Comparison of ENCODE assay signal across 14 cellular contexts in genomic region chrX:134544614-134545255, GRCh38.
A peak's percentile ranks its signal among the peaks of the same experiment; 100 is the strongest.
DNase-seq lines count a peak whose midpoint lies in the region; TF ChIP-seq lines count a peak whose summit lies in the region.
"Had no signal": no experiment of that assay in that cellular context is flagged by ENCODE, and none has a peak within 500 bp of the region (broad histone marks: within the 10 kb centered on the region; RNA-seq: fewer than 3 reads in every experiment).

No MANE protein-coding gene starts in this region.

- H3K56ac ChIP-seq in mesendoderm (ENCODE audit: low read length) = peak overlapping the region; percentile 74

- no peaks in the 10 kb centered on the region for H3K9me3 ChIP-seq in ectodermal cell (ENCODE audit: control insufficient read depth, low read length)
- H3K9me3 ChIP-seq in transverse colon = no peaks in the 10 kb centered on the region
- H3K9me3 ChIP-seq in osteoblast (ENCODE audit: low read depth, low read length) = no peaks in the 10 kb centered on the region
- H3K9me3 ChIP-seq: prostate gland had no signal

- peak overlapping the region; percentile 61 for H3K9ac ChIP-seq in mesendoderm (ENCODE audit: low read length)

- no peak for DNase-seq in activated CD4-positive, alpha-beta T cell treated with anti-CD3 and anti-CD28 coated beads, Interleukin-2, amount 10 ng/mL, durations not matched to agents 24 days and 14 days
- DNase-seq in activated CD4-positive, alpha-beta T cell treated with anti-CD3 and anti-CD28 coated beads, Interleukin-2, amount 50 U/mL, for 1 hour = no peak
- DNase-seq in mesendoderm (peak; percentile 39), transverse colon (peak; percentile 18), osteoblast (ENCODE audit: insufficient read length, low spot score, missing footprints) (no peak), UCSD-AML1 (lab: John Stamatoyannopoulos, UW; ENCODE audit: unreplicated experiment) (no peak), COLO829 (ENCODE audit: low spot score) (no peak)
- DNase-seq: ACHN; activated T-cell treated with anti-CD3 and anti-CD28 coated beads, Interleukin-2, amount 50 U/mL, for 1 hour; NCI-H82; T1000 had no signal

- H2AK5ac ChIP-seq in mesendoderm (ENCODE audit: low read length) = no peak overlapping the region

- H4K20me1 ChIP-seq in osteoblast (ENCODE audit: insufficient read depth, low read length) = no peaks in the 10 kb centered on the region

- in situ Hi-C loops in transverse colon (cut with MboI; ENCODE audit: low pct_ligation_motif_present in 1 of 4, low pct_unique_long_range_greater_than_20kb in 1 of 4, low sequenced_read_pairs in 3 of 4) = no loop called here

- 51 to 61% methylated on average over 49 of the region's 49 CpGs for WGBS in ectodermal cell, 2 experiments
- WGBS in mesendoderm (ENCODE audit: extremely low coverage, insufficient coverage, low lambda C conversion rate) = no CpG with 5 or more reads among the region's 49 CpGs
- WGBS in transverse colon (ENCODE audit: low coverage in 1 of 2), 2 donors = 37% methylated on average over 48 of the region's 49 CpGs; no CpG with 5 or more reads in 1 of the 2 donors

- H3K4ac ChIP-seq in mesendoderm (ENCODE audit: low read depth, low read length) = peak overlapping the region; percentile 55

- H3K27me3 Mint-ChIP-seq in activated CD4-positive, alpha-beta T cell treated with anti-CD3 and anti-CD28 coated beads, Interleukin-2, amount 10 ng/mL, durations not matched to agents 24 days and 14 days = peaks cover 1% of the 10 kb centered on the region

- H2BK5ac ChIP-seq in mesendoderm (ENCODE audit: low read length) = no peak overlapping the region

- no peaks in the 10 kb centered on the region for H3K4me1 ChIP-seq in ectodermal cell (ENCODE audit: control insufficient read depth, insufficient read depth, low read length)
- H3K4me1 ChIP-seq in mesendoderm (ENCODE audit: control insufficient read depth, low read depth, low read length) = no peaks in the 10 kb centered on the region
- H3K4me1 ChIP-seq in transverse colon = peaks cover 0 to 21% (median 9%) of the 10 kb centered on the region in 4 donors
- H3K4me1 ChIP-seq in osteoblast (ENCODE audit: insufficient read depth, low read length) = peaks cover 14% of the 10 kb centered on the region
- H3K4me1 ChIP-seq: prostate gland had no signal

- no peak overlapping the region for H2AFZ ChIP-seq in osteoblast (ENCODE audit: low read length)

- H3K27ac Mint-ChIP-seq in activated CD4-positive, alpha-beta T cell treated with anti-CD3 and anti-CD28 coated beads, Interleukin-2, amount 10 ng/mL, durations not matched to agents 24 days and 14 days = no peak overlapping the region
- H3K27ac Mint-ChIP-seq: IgD-negative memory B cell had no signal

- TF ChIP-seq POLR2A in transverse colon (IDR thresholded peaks at IDR 0.05) = no peak

- H3K79me1 ChIP-seq in mesendoderm (ENCODE audit: low read length) = no peaks in the 10 kb centered on the region

- no peak for TF ChIP-seq EP300 in transverse colon (IDR thresholded peaks at IDR 0.05; ENCODE audit: low read depth)

- H3K23ac ChIP-seq in mesendoderm (ENCODE audit: low read length) = no peak overlapping the region

- H4K8ac ChIP-seq in mesendoderm (ENCODE audit: low read depth, low read length) = no peak overlapping the region

- H3K36me3 ChIP-seq in ectodermal cell (ENCODE audit: control insufficient read depth, insufficient read depth, low read length) (no peaks in the 10 kb centered on the region), mesendoderm (ENCODE audit: control insufficient read depth, insufficient read depth, low read length) (no peaks in the 10 kb centered on the region), transverse colon (no peaks in the 10 kb centered on the region), osteoblast (ENCODE audit: insufficient read depth, low read length) (peaks cover 15% of the 10 kb centered on the region)
- H3K36me3 ChIP-seq: prostate gland had no signal

- H3K27me3 ChIP-seq in ectodermal cell (ENCODE audit: control insufficient read depth, insufficient read depth, low read length, poor library complexity, severe bottlenecking) (peaks cover 54% of the 10 kb centered on the region), mesendoderm (ENCODE audit: insufficient read depth, low read length, poor library complexity) (peaks cover 4% of the 10 kb centered on the region), transverse colon (peaks cover 66% of the 10 kb centered on the region), osteoblast (ENCODE audit: insufficient read depth, low read length) (no peaks in the 10 kb centered on the region)

- H3K4me2 ChIP-seq in mesendoderm (ENCODE audit: low read length) = peak overlapping the region; percentile 34
- no peak overlapping the region for H3K4me2 ChIP-seq in osteoblast (ENCODE audit: insufficient read depth, low read length)

- peak overlapping the region; percentile 27 for H3K4me3 ChIP-seq in ectodermal cell (ENCODE audit: insufficient read depth, low read depth, low read length)
- H3K4me3 ChIP-seq in mesendoderm (ENCODE audit: low read length) = peak overlapping the region; percentile 9
- peak overlapping the region in 2 of 4 donors; percentile 13 to 42 for H3K4me3 ChIP-seq in transverse colon
- H3K4me3 ChIP-seq in osteoblast (ENCODE audit: insufficient read depth, low read length) = no peak overlapping the region
- H3K4me3 ChIP-seq: prostate gland had no signal

- intact Hi-C loops in activated CD4-positive, alpha-beta T cell treated with anti-CD3 and anti-CD28 coated beads, Interleukin-2, amount 10 ng/mL, durations not matched to agents 24 days and 14 days (cut with micrococcal nuclease) = no loop called here
- intact Hi-C loops in transverse colon (cut with DNase I; ENCODE audit: low total_unique reads) = no loop called here

- peak overlapping the region; percentile 55 for H2BK120ac ChIP-seq in mesendoderm (ENCODE audit: low read depth, low read length)

- H4K5ac ChIP-seq in mesendoderm (ENCODE audit: low read length) = no peak overlapping the region

- no peak overlapping the region for H2BK15ac ChIP-seq in mesendoderm (replicated peaks; ENCODE audit: low read depth)

- H3K36me3 Mint-ChIP-seq in activated CD4-positive, alpha-beta T cell treated with anti-CD3 and anti-CD28 coated beads, Interleukin-2, amount 10 ng/mL, durations not matched to agents 24 days and 14 days (ENCODE audit: low read depth) = peaks cover 9% of the 10 kb centered on the region
- H3K36me3 Mint-ChIP-seq: IgD-negative memory B cell had no signal

- H3K4me1 Mint-ChIP-seq in activated CD4-positive, alpha-beta T cell treated with anti-CD3 and anti-CD28 coated beads, Interleukin-2, amount 10 ng/mL, durations not matched to agents 24 days and 14 days = peaks cover 17% of the 10 kb centered on the region

- H3K79me2 ChIP-seq in mesendoderm (ENCODE audit: control insufficient read depth, insufficient read depth, low read length) (no peaks in the 10 kb centered on the region), osteoblast (ENCODE audit: insufficient read depth, low read length) (peaks cover 19% of the 10 kb centered on the region)

- peak overlapping the region; percentile 43 for H3K4me3 Mint-ChIP-seq in activated CD4-positive, alpha-beta T cell treated with anti-CD3 and anti-CD28 coated beads, Interleukin-2, amount 10 ng/mL, durations not matched to agents 24 days and 14 days

- TF ChIP-seq CTCF in transverse colon (IDR thresholded peaks at IDR 0.05) (no peak), osteoblast (IDR thresholded peaks at IDR 0.05; ENCODE audit: extremely low read depth, low read depth, low read length) (no peak)

- H3K9me3 Mint-ChIP-seq in activated CD4-positive, alpha-beta T cell treated with anti-CD3 and anti-CD28 coated beads, Interleukin-2, amount 10 ng/mL, durations not matched to agents 24 days and 14 days = no peaks in the 10 kb centered on the region

- H3K27ac ChIP-seq in ectodermal cell (ENCODE audit: insufficient read depth, low read depth, low read length, poor library complexity, severe bottlenecking) (no peak overlapping the region), mesendoderm (ENCODE audit: low read depth, low read length) (no peak overlapping the region), transverse colon (no peak overlapping the region), osteoblast (ENCODE audit: low read depth, low read length) (no peak overlapping the region)
- H3K27ac ChIP-seq: prostate gland had no signal

- H3K18ac ChIP-seq in mesendoderm (ENCODE audit: low read length) = peak overlapping the region; percentile 31

Comparison
In these comparisons a context has a peak if more than half of its experiments do, and no peak if none do; other contexts are left out.
1. DNase-seq: peak in mesendoderm (single experiment) and transverse colon (single experiment); none in activated CD4-positive, alpha-beta T cell treated with anti-CD3 and anti-CD28 coated beads, Interleukin-2, amount 10 ng/mL, durations not matched to agents 24 days and 14 days (single experiment), activated CD4-positive, alpha-beta T cell treated with anti-CD3 and anti-CD28 coated beads, Interleukin-2, amount 50 U/mL, for 1 hour (single experiment), osteoblast (single experiment), UCSD-AML1 (single experiment) and COLO829 (single experiment).